ENCODE assay signal across 1 cellular context in the genomic region with DNA sequence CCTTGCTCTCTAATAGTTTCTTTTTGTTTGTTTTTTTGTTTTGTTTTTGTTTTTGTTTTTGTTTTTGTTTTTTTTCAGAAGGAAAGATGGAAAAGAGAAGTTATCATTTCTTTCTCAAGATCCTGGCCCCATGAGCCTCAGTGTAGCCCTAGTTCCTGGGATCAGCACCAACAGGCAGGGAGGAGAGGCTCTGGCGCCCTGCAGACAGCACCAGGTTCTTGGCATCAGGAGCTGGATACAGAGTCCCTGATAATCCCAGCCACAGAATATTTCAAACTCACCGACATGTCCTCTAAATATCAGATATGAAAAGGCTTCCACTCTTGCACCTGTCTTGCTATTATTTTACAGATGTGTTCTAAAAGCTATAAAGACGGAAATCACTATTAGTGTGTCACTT.
TF ChIP-seq lines count a peak whose summit lies in the region.

No MANE protein-coding gene starts in this region.

TF ChIP-seq in GM23338, 12 proteins besides CTCF, POLR2A, EP300 and RAD21:
- TF ChIP-seq, protein P1, sequence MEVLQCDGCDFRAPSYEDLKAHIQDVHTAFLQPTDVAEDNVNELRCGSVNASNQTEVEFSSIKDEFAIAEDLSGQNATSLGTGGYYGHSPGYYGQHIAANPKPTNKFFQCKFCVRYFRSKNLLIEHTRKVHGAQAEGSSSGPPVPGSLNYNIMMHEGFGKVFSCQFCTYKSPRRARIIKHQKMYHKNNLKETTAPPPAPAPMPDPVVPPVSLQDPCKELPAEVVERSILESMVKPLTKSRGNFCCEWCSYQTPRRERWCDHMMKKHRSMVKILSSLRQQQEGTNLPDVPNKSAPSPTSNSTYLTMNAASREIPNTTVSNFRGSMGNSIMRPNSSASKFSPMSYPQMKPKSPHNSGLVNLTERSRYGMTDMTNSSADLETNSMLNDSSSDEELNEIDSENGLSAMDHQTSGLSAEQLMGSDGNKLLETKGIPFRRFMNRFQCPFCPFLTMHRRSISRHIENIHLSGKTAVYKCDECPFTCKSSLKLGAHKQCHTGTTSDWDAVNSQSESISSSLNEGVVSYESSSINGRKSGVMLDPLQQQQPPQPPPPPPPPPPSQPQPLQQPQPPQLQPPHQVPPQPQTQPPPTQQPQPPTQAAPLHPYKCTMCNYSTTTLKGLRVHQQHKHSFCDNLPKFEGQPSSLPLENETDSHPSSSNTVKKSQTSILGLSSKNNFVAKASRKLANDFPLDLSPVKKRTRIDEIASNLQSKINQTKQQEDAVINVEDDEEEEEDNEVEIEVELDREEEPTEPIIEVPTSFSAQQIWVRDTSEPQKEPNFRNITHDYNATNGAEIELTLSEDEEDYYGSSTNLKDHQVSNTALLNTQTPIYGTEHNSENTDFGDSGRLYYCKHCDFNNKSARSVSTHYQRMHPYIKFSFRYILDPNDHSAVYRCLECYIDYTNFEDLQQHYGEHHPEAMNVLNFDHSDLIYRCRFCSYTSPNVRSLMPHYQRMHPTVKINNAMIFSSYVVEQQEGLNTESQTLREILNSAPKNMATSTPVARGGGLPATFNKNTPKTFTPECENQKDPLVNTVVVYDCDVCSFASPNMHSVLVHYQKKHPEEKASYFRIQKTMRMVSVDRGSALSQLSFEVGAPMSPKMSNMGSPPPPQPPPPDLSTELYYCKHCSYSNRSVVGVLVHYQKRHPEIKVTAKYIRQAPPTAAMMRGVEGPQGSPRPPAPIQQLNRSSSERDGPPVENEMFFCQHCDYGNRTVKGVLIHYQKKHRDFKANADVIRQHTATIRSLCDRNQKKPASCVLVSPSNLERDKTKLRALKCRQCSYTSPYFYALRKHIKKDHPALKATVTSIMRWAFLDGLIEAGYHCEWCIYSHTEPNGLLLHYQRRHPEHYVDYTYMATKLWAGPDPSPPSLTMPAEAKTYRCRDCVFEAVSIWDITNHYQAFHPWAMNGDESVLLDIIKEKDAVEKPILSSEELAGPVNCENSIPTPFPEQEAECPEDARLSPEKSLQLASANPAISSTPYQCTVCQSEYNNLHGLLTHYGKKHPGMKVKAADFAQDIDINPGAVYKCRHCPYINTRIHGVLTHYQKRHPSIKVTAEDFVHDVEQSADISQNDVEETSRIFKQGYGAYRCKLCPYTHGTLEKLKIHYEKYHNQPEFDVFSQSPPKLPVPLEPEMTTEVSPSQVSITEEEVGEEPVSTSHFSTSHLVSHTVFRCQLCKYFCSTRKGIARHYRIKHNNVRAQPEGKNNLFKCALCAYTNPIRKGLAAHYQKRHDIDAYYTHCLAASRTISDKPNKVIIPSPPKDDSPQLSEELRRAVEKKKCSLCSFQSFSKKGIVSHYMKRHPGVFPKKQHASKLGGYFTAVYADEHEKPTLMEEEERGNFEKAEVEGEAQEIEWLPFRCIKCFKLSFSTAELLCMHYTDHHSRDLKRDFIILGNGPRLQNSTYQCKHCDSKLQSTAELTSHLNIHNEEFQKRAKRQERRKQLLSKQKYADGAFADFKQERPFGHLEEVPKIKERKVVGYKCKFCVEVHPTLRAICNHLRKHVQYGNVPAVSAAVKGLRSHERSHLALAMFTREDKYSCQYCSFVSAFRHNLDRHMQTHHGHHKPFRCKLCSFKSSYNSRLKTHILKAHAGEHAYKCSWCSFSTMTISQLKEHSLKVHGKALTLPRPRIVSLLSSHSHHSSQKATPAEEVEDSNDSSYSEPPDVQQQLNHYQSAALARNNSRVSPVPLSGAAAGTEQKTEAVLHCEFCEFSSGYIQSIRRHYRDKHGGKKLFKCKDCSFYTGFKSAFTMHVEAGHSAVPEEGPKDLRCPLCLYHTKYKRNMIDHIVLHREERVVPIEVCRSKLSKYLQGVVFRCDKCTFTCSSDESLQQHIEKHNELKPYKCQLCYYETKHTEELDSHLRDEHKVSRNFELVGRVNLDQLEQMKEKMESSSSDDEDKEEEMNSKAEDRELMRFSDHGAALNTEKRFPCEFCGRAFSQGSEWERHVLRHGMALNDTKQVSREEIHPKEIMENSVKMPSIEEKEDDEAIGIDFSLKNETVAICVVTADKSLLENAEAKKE (CRISPR knock-in tag; IDR thresholded peaks at IDR 0.05), result no peak
- TF ChIP-seq NANOG (IDR thresholded peaks at IDR 0.05; ENCODE audit: borderline replicate concordance), result no peak
TF ChIP-seq in GM23338: peak in this region for 0.
